1 cellular context compared by ENCODE assay signal in genomic region chr9:136410500-136411287, GRCh38.
A peak's percentile ranks its signal among the peaks of the same experiment; 100 is the strongest.
TF ChIP-seq lines count a peak whose summit lies in the region.

TSS of gene ENTR1 (minus strand) at chr9:136410614. CDS start at chr9:136410397, 217 bp downstream.
TSS of gene PMPCA (plus strand) at chr9:136410658. CDS start at chr9:136410669, 11 bp downstream.

TF ChIP-seq in HEK293, 187 proteins besides CTCF, POLR2A, EP300 and RAD21 (continued from another document and continues in another):
- peak; percentile 88 for TF ChIP-seq ZBTB11 (tag by site-specific recombination; conservative IDR thresholded peaks at IDR 0.05; ENCODE audit: low read depth)
- TF ChIP-seq ZNF280D (tag by site-specific recombination; IDR thresholded peaks at IDR 0.05), result no peak
- TF ChIP-seq KLF16 (tag by site-specific recombination; IDR thresholded peaks at IDR 0.05), result peak; percentile 85
- TF ChIP-seq ZBTB10 (tag by site-specific recombination; IDR thresholded peaks at IDR 0.05), result peak; percentile 53; the same call in 1 of the 2 replicates
- peak; percentile 35 for TF ChIP-seq WT1 (tag by site-specific recombination; IDR thresholded peaks at IDR 0.05)
- peak; percentile 68 for TF ChIP-seq SP7 (tag by site-specific recombination; IDR thresholded peaks at IDR 0.05)
- no peak for TF ChIP-seq IKZF3 (tag by site-specific recombination; IDR thresholded peaks at IDR 0.05)
- TF ChIP-seq ZBTB8A (tag by site-specific recombination; IDR thresholded peaks at IDR 0.05), result peak; percentile 43; the same call in 1 of the 2 replicates
- no peak for TF ChIP-seq TRIM28 (IDR thresholded peaks at IDR 0.05; ENCODE audit: borderline replicate concordance, low read length)
- no peak for TF ChIP-seq ZNF10 (tag by site-specific recombination; IDR thresholded peaks at IDR 0.05)
- peak; percentile 80 for TF ChIP-seq ZNF629 (tag by site-specific recombination; IDR thresholded peaks at IDR 0.05)
- TF ChIP-seq ZNF843 (tag by site-specific recombination; IDR thresholded peaks at IDR 0.05), result peak; percentile 70; the same call in 1 of the 2 replicates
- no peak for TF ChIP-seq ZBTB6 (tag by site-specific recombination; IDR thresholded peaks at IDR 0.05)
- TF ChIP-seq RBAK (tag by site-specific recombination; IDR thresholded peaks at IDR 0.05), result no peak
- TF ChIP-seq ZBTB1 (tag by site-specific recombination; IDR thresholded peaks at IDR 0.05), result 0 out of 2 replicates have a peak, but pooled peaks have one; percentile 24
- no peak for TF ChIP-seq ZNF155 (tag by site-specific recombination; IDR thresholded peaks at IDR 0.05)
- TF ChIP-seq ZFP37 (tag by site-specific recombination; IDR thresholded peaks at IDR 0.05), result peak; percentile 74; the same call in 1 of the 2 replicates
- TF ChIP-seq ZFHX2 (tag by site-specific recombination; conservative IDR thresholded peaks at IDR 0.05), result peak; percentile 94
- peak; percentile 43; the same call in 1 of the 2 replicates for TF ChIP-seq ZNF501 (tag by site-specific recombination; IDR thresholded peaks at IDR 0.05)
- TF ChIP-seq KLF8 (tag by site-specific recombination; IDR thresholded peaks at IDR 0.05), result peak; percentile 56; the same call in 1 of the 2 replicates
- peak; percentile 94 for TF ChIP-seq YY2 (tag by site-specific recombination; IDR thresholded peaks at IDR 0.05)
- peak; percentile 81 for TF ChIP-seq ZBTB20 (tag by site-specific recombination; IDR thresholded peaks at IDR 0.05)
- TF ChIP-seq ZNF664 (tag by site-specific recombination; IDR thresholded peaks at IDR 0.05), result no peak
- 0 out of 2 replicates have a peak, but pooled peaks have one; percentile 53 for TF ChIP-seq ZNF394 (tag by site-specific recombination; IDR thresholded peaks at IDR 0.05; ENCODE audit: borderline replicate concordance)
- no peak for TF ChIP-seq ZNF677 (tag by site-specific recombination; IDR thresholded peaks at IDR 0.05)
- no peak for TF ChIP-seq ZNF473 (tag by site-specific recombination; IDR thresholded peaks at IDR 0.05)
- TF ChIP-seq ZXDB (tag by site-specific recombination; IDR thresholded peaks at IDR 0.05), result peak; percentile 77
- TF ChIP-seq ZBTB26 (tag by site-specific recombination; optimal IDR thresholded peaks at IDR 0.05), result peak; percentile 88
- no peak for TF ChIP-seq ZNF157 (tag by site-specific recombination; IDR thresholded peaks at IDR 0.05)
- TF ChIP-seq GLI4 (tag by site-specific recombination; IDR thresholded peaks at IDR 0.05), result peak; percentile 41; the same call in 1 of the 2 replicates
- peak; percentile 65; the same call in 1 of the 2 replicates for TF ChIP-seq ZBTB48 (tag by site-specific recombination; IDR thresholded peaks at IDR 0.05)
- TF ChIP-seq ZNF335 (tag by site-specific recombination; conservative IDR thresholded peaks at IDR 0.05), result peak; percentile 73
- TF ChIP-seq ZNF121 (tag by site-specific recombination; IDR thresholded peaks at IDR 0.05), result peak; percentile 22; the same call in 1 of the 2 replicates
- peak; percentile 85 for TF ChIP-seq SP3 (tag by site-specific recombination; IDR thresholded peaks at IDR 0.05)
- no peak for TF ChIP-seq ZNF48 (tag by site-specific recombination; IDR thresholded peaks at IDR 0.05)
- no peak for TF ChIP-seq BCL11B (tag by site-specific recombination; IDR thresholded peaks at IDR 0.05; ENCODE audit: low read depth)
- no peak for TF ChIP-seq ZNF792 (tag by site-specific recombination; IDR thresholded peaks at IDR 0.05)
- peak; percentile 87 for TF ChIP-seq EGR2 (tag by site-specific recombination; IDR thresholded peaks at IDR 0.05; ENCODE audit: low read depth)
- 0 out of 2 replicates have a peak, but pooled peaks have one; percentile 14 for TF ChIP-seq TSHZ1 (tag by site-specific recombination; IDR thresholded peaks at IDR 0.05; ENCODE audit: borderline replicate concordance)
- peak; percentile 93 for TF ChIP-seq ZNF324 (tag by site-specific recombination; IDR thresholded peaks at IDR 0.05)
- peak; percentile 79 for TF ChIP-seq KLF17 (tag by site-specific recombination; IDR thresholded peaks at IDR 0.05)
- no peak for TF ChIP-seq ZNF626 (tag by site-specific recombination; IDR thresholded peaks at IDR 0.05)
- peak; percentile 66 for TF ChIP-seq ZBTB17 (tag by site-specific recombination; IDR thresholded peaks at IDR 0.05)
- TF ChIP-seq ZNF768 (tag by site-specific recombination; IDR thresholded peaks at IDR 0.05), result no peak
- TF ChIP-seq SCRT2 (tag by site-specific recombination; IDR thresholded peaks at IDR 0.05), result no peak
- peak; percentile 88; the same call in 1 of the 2 replicates for TF ChIP-seq PBX3 (CRISPR knock-in tag; IDR thresholded peaks at IDR 0.05)
- no peak for TF ChIP-seq ZFP41 (tag by site-specific recombination; IDR thresholded peaks at IDR 0.05; ENCODE audit: borderline replicate concordance)
- TF ChIP-seq ZNF354C (tag by site-specific recombination; IDR thresholded peaks at IDR 0.05; ENCODE audit: borderline replicate concordance, low read depth), result no peak
